Comparison of ENCODE assay signal across 17 cellular contexts in the genomic region with DNA sequence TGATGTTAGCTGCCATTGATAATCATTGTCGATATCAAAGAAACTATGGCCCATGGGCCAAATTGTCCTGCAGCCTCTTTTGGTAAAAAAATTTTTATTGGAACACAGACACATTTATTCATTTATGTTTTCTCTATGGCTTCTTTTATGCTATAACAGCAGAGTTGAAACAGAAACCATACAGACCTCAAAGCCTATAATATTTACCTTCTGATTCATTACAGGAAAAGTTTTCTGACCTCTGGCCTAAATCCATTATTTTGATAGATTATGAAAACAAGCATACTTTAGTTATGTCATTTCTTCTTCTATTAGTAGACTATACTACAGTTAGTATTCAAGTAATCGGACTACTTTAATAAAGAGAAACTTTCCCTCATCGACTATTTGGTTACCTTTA.
A peak's percentile ranks its signal among the peaks of the same experiment; 100 is the strongest.
DNase-seq lines count a peak whose midpoint lies in the region; ATAC-seq, FAIRE-seq and TF ChIP-seq lines count a peak whose summit lies in the region.
"Had no signal": no experiment of that assay in that cellular context is flagged by ENCODE, and none has a peak within 500 bp of the region (broad histone marks: within the 10 kb centered on the region; RNA-seq: fewer than 3 reads in every experiment).

No MANE protein-coding gene starts in this region.

- H3K9me3 Mint-ChIP-seq in osteocyte (ENCODE audit: unreplicated experiment), result no peaks in the 10 kb centered on the region
- H3K9me3 Mint-ChIP-seq: stimulated activated naive CD8-positive, alpha-beta T cell treated with anti-CD3 and anti-CD28 coated beads, Interleukin-15, Interleukin-2, amounts not matched to agents 100 ng/mL and 50 ng/mL, for 24 hours had no signal

- intact Hi-C loops in left ventricle myocardium inferior (cut with micrococcal nuclease), result no loop called here

- no peak for TF ChIP-seq CTCF in left ventricle myocardium inferior (IDR thresholded peaks at IDR 0.05; ENCODE audit: borderline replicate concordance)
- TF ChIP-seq CTCF in osteocyte (IDR thresholded peaks at IDR 0.05), result no peak

- peaks cover 8% of the 10 kb centered on the region for H3K27me3 Mint-ChIP-seq in osteocyte (ENCODE audit: unreplicated experiment)

- ATAC-seq in GM18909 (IDR thresholded peaks at IDR 0.05; ENCODE audit: poor library complexity, unreplicated experiment) (peak; percentile 71), HG02870 (IDR thresholded peaks at IDR 0.05; ENCODE audit: unreplicated experiment) (peak; percentile 61), HG03575 (IDR thresholded peaks at IDR 0.05; ENCODE audit: extremely low read depth, insufficient number of reproducible peaks, low FRiP score, unreplicated experiment) (peak; percentile 34)

- peaks cover 14% of the 10 kb centered on the region for H3K4me1 Mint-ChIP-seq in osteocyte (ENCODE audit: unreplicated experiment)

- H3K27me3 ChIP-seq in left ventricle myocardium inferior (ENCODE audit: low read depth), result no peaks in the 10 kb centered on the region

- H3K4me3 Mint-ChIP-seq in osteocyte (ENCODE audit: unreplicated experiment), result no peak overlapping the region
- H3K4me3 Mint-ChIP-seq: stimulated activated naive CD8-positive, alpha-beta T cell treated with anti-CD3 and anti-CD28 coated beads, Interleukin-15, Interleukin-2, amounts not matched to agents 100 ng/mL and 50 ng/mL, for 24 hours had no signal

- peak; percentile 8 for DNase-seq in kidney tubule cell (ENCODE audit: low spot score)
- no peak for DNase-seq in left ventricle myocardium inferior
- DNase-seq in hepatic stellate cell (ENCODE audit: low spot score), result no peak
- DNase-seq in GM19239 (ENCODE audit: insufficient read length, low spot score), result no peak
- DNase-seq in osteocyte (ENCODE audit: extremely low spot score, unreplicated experiment), result no peak
- DNase-seq: activated T-cell treated with anti-CD3 and anti-CD28 coated beads for 4 hours; amniotic stem cell; hypothalamus; NCI-H526 treated with DMSO at 0.1 percent for 48 hours; SHP77; stimulated activated CD4-positive, alpha-beta T cell treated with anti-CD3 and anti-CD28 coated beads, Interleukin-2, amount 100 ng/mL, for 24 hours had no signal

- H3K27ac ChIP-seq in left ventricle myocardium inferior (replicated peaks), result no peak overlapping the region
- H3K27ac ChIP-seq: C4-2B, HL-60 had no signal

- no peaks in the 10 kb centered on the region for H3K9me3 ChIP-seq in left ventricle myocardium inferior (replicated peaks)

- no peak overlapping the region for H3K4me3 ChIP-seq in left ventricle myocardium inferior

- no peaks in the 10 kb centered on the region for H3K36me3 Mint-ChIP-seq in osteocyte (ENCODE audit: unreplicated experiment)

- FAIRE-seq in GM19239 (lab: Jason Lieb, UNC), result no peak

- H3K36me3 ChIP-seq in left ventricle myocardium inferior, result no peaks in the 10 kb centered on the region

- no peak overlapping the region for H3K27ac Mint-ChIP-seq in osteocyte (ENCODE audit: unreplicated experiment)
- H3K27ac Mint-ChIP-seq: stimulated activated naive CD8-positive, alpha-beta T cell treated with anti-CD3 and anti-CD28 coated beads, Interleukin-15, Interleukin-2, amounts not matched to agents 100 ng/mL and 50 ng/mL, for 24 hours had no signal

- H3K4me1 ChIP-seq in left ventricle myocardium inferior, result no peaks in the 10 kb centered on the region
